8 cellular contexts compared by ENCODE assay signal in genomic region chr10:129031233-129032150, GRCh38.
DNase-seq lines count a peak whose midpoint lies in the region; ATAC-seq and TF ChIP-seq lines count a peak whose summit lies in the region.

No MANE protein-coding gene starts in this region.

- no peaks in the 10 kb centered on the region for H3K9me3 Mint-ChIP-seq in stimulated activated naive B cell treated with anti-CD40 and anti-IgM and Interleukin-4, amounts not matched to agents 10 μg/mL and 1 μg/mL and 100 μg/mL, for 72 hours

- H3K4me3 Mint-ChIP-seq in stimulated activated naive B cell treated with anti-CD40 and anti-IgM and Interleukin-4, amounts not matched to agents 10 μg/mL and 1 μg/mL and 100 μg/mL, for 72 hours, result no peak overlapping the region

- H3K27ac ChIP-seq in KMS-11 (no peak overlapping the region), WERI-Rb-1 (no peak overlapping the region), lower lobe of right lung (no peak overlapping the region)

- H3K9ac ChIP-seq in KMS-11, result no peak overlapping the region

- H3K4me1 ChIP-seq in KMS-11 (ENCODE audit: low read depth, poor library complexity, severe bottlenecking) (peaks cover 35% of the 10 kb centered on the region), lower lobe of right lung (no peaks in the 10 kb centered on the region)

- no peaks in the 10 kb centered on the region for H3K79me2 ChIP-seq in KMS-11 (ENCODE audit: insufficient read depth, low read depth)

- H2AFZ ChIP-seq in KMS-11 (ENCODE audit: low read depth), result no peak overlapping the region

- DNase-seq in AML-193 (lab: John Stamatoyannopoulos, UW) (peak; percentile 5 to 19), WERI-Rb-1 (peak; percentile 58), choroid plexus epithelial cell (ENCODE audit: low read depth) (peak; percentile 60), lower lobe of right lung (no peak)
- DNase-seq in stimulated activated naive B cell treated with anti-CD40 and anti-IgM and Interleukin-4, amounts not matched to agents 10 μg/mL and 1 μg/mL and 100 μg/mL, for 72 hours, result peak; percentile 21

- peaks cover 13% of the 10 kb centered on the region in 2 donors for H3K4me1 Mint-ChIP-seq in stimulated activated naive B cell treated with anti-CD40 and anti-IgM and Interleukin-4, amounts not matched to agents 10 μg/mL and 1 μg/mL and 100 μg/mL, for 72 hours

- H3K36me3 Mint-ChIP-seq in stimulated activated naive B cell treated with anti-CD40 and anti-IgM and Interleukin-4, amounts not matched to agents 10 μg/mL and 1 μg/mL and 100 μg/mL, for 72 hours, result no peaks in the 10 kb centered on the region

- H3K9me3 ChIP-seq in WERI-Rb-1 (ENCODE audit: severe bottlenecking) (no peaks in the 10 kb centered on the region), lower lobe of right lung (no peaks in the 10 kb centered on the region)

- ATAC-seq in GM18909 (IDR thresholded peaks at IDR 0.05; ENCODE audit: poor library complexity, unreplicated experiment) (peak; percentile 77), lower lobe of right lung (peak; percentile 82 to 89), HG02840 (IDR thresholded peaks at IDR 0.05; ENCODE audit: low FRiP score, unreplicated experiment) (no peak)
- peak; percentile 71 to 83 for ATAC-seq in stimulated activated naive B cell treated with anti-CD40 and anti-IgM and Interleukin-4, amounts not matched to agents 10 μg/mL and 1 μg/mL and 100 μg/mL, for 72 hours (replicated peaks)

- intact Hi-C loops in lower lobe of right lung (cut with DNase I), result no loop called here

- no peak overlapping the region for H3K27ac Mint-ChIP-seq in stimulated activated naive B cell treated with anti-CD40 and anti-IgM and Interleukin-4, amounts not matched to agents 10 μg/mL and 1 μg/mL and 100 μg/mL, for 72 hours

- peak; percentile 33; the same call in 1 of the 2 replicates for TF ChIP-seq CTCF in KMS-11 (conservative IDR thresholded peaks at IDR 0.05; ENCODE audit: low read depth, low read length)
- TF ChIP-seq CTCF in WERI-Rb-1 (IDR thresholded peaks at IDR 0.05; ENCODE audit: low read depth, low read length), result peak; percentile 92
- peak; percentile 97 for TF ChIP-seq CTCF in choroid plexus epithelial cell (conservative IDR thresholded peaks at IDR 0.05; ENCODE audit: low read depth, low read length)
- peak; percentile 90 for TF ChIP-seq CTCF in lower lobe of right lung (IDR thresholded peaks at IDR 0.05)

- no peaks in the 10 kb centered on the region for H4K20me1 ChIP-seq in KMS-11 (ENCODE audit: insufficient read depth)

- H3K4me2 ChIP-seq in KMS-11, result no peak overlapping the region

- H3K4me3 ChIP-seq in KMS-11 (IDR thresholded peaks at IDR 0.05; ENCODE audit: insufficient read depth, low read depth, low read length) (no peak overlapping the region), WERI-Rb-1 (ENCODE audit: low read depth, low read length) (no peak overlapping the region), choroid plexus epithelial cell (ENCODE audit: low read depth, low read length) (no peak overlapping the region), lower lobe of right lung (no peak overlapping the region)

- H3K36me3 ChIP-seq in KMS-11 (ENCODE audit: insufficient read depth), result no peaks in the 10 kb centered on the region
- no peaks in the 10 kb centered on the region for H3K36me3 ChIP-seq in WERI-Rb-1
- no peaks in the 10 kb centered on the region for H3K36me3 ChIP-seq in lower lobe of right lung

- H3K27me3 Mint-ChIP-seq in stimulated activated naive B cell treated with anti-CD40 and anti-IgM and Interleukin-4, amounts not matched to agents 10 μg/mL and 1 μg/mL and 100 μg/mL, for 72 hours, result peaks cover 34 to 61% of the 10 kb centered on the region in 2 donors

- H3K27me3 ChIP-seq in KMS-11 (ENCODE audit: insufficient read depth, low read depth) (no peaks in the 10 kb centered on the region), WERI-Rb-1 (ENCODE audit: insufficient read depth, low read depth, severe bottlenecking) (no peaks in the 10 kb centered on the region), lower lobe of right lung (ENCODE audit: low read depth) (peaks cover 49% of the 10 kb centered on the region)

Comparison
In these comparisons a context has a peak if more than half of its experiments do, and no peak if none do; other contexts are left out.
1. CTCF ChIP-seq: peak in every context shown above with its lines; median percentile 97 in choroid plexus epithelial cell; 92 in WERI-Rb-1; 90 in lower lobe of right lung; 33 in KMS-11.